Comparison of ENCODE assay signal across 1 cellular context in the genomic region with DNA sequence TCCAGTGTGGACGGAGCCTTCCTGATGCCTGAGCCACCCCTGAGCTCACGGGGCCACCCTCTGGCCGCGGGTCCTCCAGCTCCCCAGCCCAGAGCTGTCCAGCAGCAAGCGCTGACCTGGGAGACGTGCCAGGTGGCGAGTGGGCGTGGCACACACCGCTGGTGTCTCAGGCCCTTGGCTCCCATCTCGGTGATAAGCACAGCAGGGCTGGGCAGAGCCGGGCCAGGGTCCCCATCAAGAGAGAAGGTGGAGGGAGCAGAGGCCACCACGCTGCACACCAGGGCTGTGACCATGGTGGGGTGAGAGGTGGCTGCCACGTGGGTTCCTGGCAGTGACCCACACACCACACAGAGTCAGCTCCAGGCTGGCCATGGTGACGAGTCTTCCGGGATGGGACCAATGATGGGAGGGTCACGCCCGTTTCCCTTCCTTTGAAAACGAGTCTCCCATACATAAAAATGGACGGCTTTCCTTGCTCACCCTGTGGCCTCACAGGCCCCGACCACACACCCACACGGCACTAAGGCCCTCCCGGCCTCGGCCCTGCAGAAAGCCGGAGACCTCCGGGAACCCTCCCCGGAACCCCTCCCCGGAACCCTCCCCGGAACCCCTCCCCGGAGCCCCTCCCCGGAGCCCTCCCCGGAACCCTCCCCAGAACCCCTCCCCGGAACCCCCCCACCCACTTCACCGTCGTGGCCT.
TF ChIP-seq lines count a peak whose summit lies in the region.

No MANE protein-coding gene starts in this region.

TF ChIP-seq in HepG2, 621 proteins besides CTCF, POLR2A, EP300 and RAD21 (continued from another document and continues in another):
- TF ChIP-seq PCBP1 (IDR thresholded peaks at IDR 0.05; ENCODE audit: borderline replicate concordance, low read depth, low read length) (no peak), ZNF577 (CRISPR knock-in tag; IDR thresholded peaks at IDR 0.05; ENCODE audit: borderline replicate concordance, low read depth) (no peak), NFE2 (CRISPR knock-in tag; IDR thresholded peaks at IDR 0.05) (no peak), NFYC (CRISPR knock-in tag; IDR thresholded peaks at IDR 0.05) (no peak), ZNF296 (CRISPR knock-in tag; conservative IDR thresholded peaks at IDR 0.05) (peak; percentile 85; the same call in 1 of the 2 replicates), ZNF136 (CRISPR knock-in tag; IDR thresholded peaks at IDR 0.05; ENCODE audit: low read depth) (0 out of 2 replicates have a peak, but pooled peaks have one; percentile 29), ZSCAN31 (CRISPR knock-in tag; IDR thresholded peaks at IDR 0.05; ENCODE audit: low read depth) (no peak), BHLHE40 (IDR thresholded peaks at IDR 0.05; ENCODE audit: low read length) (no peak), THAP11 (CRISPR knock-in tag; IDR thresholded peaks at IDR 0.05) (no peak), TARDBP (CRISPR knock-in tag; IDR thresholded peaks at IDR 0.05) (peak; percentile 65; the same call in 1 of the 2 replicates), NFKBIZ (CRISPR knock-in tag; IDR thresholded peaks at IDR 0.05) (peak; percentile 58; the same call in 1 of the 2 replicates), ZMYM3 (CRISPR knock-in tag; IDR thresholded peaks at IDR 0.05) (peak; percentile 58; the same call in 1 of the 2 replicates), ZNF33B (CRISPR knock-in tag; IDR thresholded peaks at IDR 0.05) (0 out of 2 replicates have a peak, but pooled peaks have one; percentile 41), KDM4B (CRISPR knock-in tag; IDR thresholded peaks at IDR 0.05) (0 out of 2 replicates have a peak, but pooled peaks have one; percentile 47), ELF1 (CRISPR knock-in tag; IDR thresholded peaks at IDR 0.05) (0 out of 2 replicates have a peak, but pooled peaks have one; percentile 12), SP140L (CRISPR knock-in tag; IDR thresholded peaks at IDR 0.05; ENCODE audit: borderline replicate concordance) (no peak), ZNF274 (CRISPR knock-in tag; IDR thresholded peaks at IDR 0.05) (peak; percentile 60; the same call in 1 of the 2 replicates), MAFG (CRISPR knock-in tag; IDR thresholded peaks at IDR 0.05) (no peak), ZSCAN22 (CRISPR knock-in tag; IDR thresholded peaks at IDR 0.05) (no peak), ZNF775 (CRISPR knock-in tag; IDR thresholded peaks at IDR 0.05; ENCODE audit: borderline replicate concordance) (no peak), HNF4A (CRISPR knock-in tag; IDR thresholded peaks at IDR 0.05) (peak; percentile 26; the same call in 1 of the 2 replicates), ZNF143 (CRISPR knock-in tag; IDR thresholded peaks at IDR 0.05) (0 out of 2 replicates have a peak, but pooled peaks have one; percentile 45), ZNF441 (CRISPR knock-in tag; IDR thresholded peaks at IDR 0.05; ENCODE audit: borderline replicate concordance) (no peak), ZNF761 (CRISPR knock-in tag; conservative IDR thresholded peaks at IDR 0.05) (no peak), POLR2AphosphoS5 (IDR thresholded peaks at IDR 0.05; ENCODE audit: low read depth, low read length) (no peak), ZNF138 (CRISPR knock-in tag; IDR thresholded peaks at IDR 0.05; ENCODE audit: low read depth) (no peak)
- TF ChIP-seq, protein P1, sequence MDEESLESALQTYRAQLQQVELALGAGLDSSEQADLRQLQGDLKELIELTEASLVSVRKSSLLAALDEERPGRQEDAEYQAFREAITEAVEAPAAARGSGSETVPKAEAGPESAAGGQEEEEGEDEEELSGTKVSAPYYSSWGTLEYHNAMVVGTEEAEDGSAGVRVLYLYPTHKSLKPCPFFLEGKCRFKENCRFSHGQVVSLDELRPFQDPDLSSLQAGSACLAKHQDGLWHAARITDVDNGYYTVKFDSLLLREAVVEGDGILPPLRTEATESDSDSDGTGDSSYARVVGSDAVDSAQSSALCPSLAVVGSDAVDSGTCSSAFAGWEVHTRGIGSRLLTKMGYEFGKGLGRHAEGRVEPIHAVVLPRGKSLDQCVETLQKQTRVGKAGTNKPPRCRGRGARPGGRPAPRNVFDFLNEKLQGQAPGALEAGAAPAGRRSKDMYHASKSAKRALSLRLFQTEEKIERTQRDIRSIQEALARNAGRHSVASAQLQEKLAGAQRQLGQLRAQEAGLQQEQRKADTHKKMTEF (CRISPR knock-in tag; IDR thresholded peaks at IDR 0.05), result peak; percentile 35; the same call in 1 of the 2 replicates
- TF ChIP-seq, protein P2, sequence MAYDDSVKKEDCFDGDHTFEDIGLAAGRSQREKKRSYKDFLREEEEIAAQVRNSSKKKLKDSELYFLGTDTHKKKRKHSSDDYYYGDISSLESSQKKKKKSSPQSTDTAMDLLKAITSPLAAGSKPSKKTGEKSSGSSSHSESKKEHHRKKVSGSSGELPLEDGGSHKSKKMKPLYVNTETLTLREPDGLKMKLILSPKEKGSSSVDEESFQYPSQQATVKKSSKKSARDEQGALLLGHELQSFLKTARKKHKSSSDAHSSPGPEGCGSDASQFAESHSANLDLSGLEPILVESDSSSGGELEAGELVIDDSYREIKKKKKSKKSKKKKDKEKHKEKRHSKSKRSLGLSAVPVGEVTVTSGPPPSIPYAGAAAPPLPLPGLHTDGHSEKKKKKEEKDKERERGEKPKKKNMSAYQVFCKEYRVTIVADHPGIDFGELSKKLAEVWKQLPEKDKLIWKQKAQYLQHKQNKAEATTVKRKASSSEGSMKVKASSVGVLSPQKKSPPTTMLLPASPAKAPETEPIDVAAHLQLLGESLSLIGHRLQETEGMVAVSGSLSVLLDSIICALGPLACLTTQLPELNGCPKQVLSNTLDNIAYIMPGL (CRISPR knock-in tag; IDR thresholded peaks at IDR 0.05; ENCODE audit: borderline replicate concordance in 1 of 2, low read depth in 1 of 2), result peak in 1 of 2 experiments; percentile 50; a peak in 1 of 4 replicates
- TF ChIP-seq, protein P3, sequence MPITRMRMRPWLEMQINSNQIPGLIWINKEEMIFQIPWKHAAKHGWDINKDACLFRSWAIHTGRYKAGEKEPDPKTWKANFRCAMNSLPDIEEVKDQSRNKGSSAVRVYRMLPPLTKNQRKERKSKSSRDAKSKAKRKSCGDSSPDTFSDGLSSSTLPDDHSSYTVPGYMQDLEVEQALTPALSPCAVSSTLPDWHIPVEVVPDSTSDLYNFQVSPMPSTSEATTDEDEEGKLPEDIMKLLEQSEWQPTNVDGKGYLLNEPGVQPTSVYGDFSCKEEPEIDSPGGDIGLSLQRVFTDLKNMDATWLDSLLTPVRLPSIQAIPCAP (CRISPR knock-in tag; IDR thresholded peaks at IDR 0.05; ENCODE audit: low read depth), result 0 out of 2 replicates have a peak, but pooled peaks have one; percentile 70
- TF ChIP-seq, protein P4, sequence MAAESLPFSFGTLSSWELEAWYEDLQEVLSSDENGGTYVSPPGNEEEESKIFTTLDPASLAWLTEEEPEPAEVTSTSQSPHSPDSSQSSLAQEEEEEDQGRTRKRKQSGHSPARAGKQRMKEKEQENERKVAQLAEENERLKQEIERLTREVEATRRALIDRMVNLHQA (CRISPR knock-in tag; IDR thresholded peaks at IDR 0.05), result no peak
- TF ChIP-seq, protein P5, sequence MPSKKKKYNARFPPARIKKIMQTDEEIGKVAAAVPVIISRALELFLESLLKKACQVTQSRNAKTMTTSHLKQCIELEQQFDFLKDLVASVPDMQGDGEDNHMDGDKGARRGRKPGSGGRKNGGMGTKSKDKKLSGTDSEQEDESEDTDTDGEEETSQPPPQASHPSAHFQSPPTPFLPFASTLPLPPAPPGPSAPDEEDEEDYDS (CRISPR knock-in tag; IDR thresholded peaks at IDR 0.05), result no peak
- TF ChIP-seq, protein P6, sequence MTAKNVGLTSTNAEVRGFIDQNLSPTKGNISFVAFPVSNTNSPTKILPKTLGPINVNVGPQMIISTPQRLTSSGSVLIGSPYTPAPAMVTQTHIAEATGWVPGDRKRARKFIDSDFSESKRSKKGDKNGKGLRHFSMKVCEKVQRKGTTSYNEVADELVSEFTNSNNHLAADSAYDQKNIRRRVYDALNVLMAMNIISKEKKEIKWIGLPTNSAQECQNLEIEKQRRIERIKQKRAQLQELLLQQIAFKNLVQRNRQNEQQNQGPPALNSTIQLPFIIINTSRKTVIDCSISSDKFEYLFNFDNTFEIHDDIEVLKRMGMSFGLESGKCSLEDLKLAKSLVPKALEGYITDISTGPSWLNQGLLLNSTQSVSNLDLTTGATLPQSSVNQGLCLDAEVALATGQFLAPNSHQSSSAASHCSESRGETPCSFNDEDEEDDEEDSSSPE (CRISPR knock-in tag; IDR thresholded peaks at IDR 0.05), result no peak
- TF ChIP-seq, protein P7, sequence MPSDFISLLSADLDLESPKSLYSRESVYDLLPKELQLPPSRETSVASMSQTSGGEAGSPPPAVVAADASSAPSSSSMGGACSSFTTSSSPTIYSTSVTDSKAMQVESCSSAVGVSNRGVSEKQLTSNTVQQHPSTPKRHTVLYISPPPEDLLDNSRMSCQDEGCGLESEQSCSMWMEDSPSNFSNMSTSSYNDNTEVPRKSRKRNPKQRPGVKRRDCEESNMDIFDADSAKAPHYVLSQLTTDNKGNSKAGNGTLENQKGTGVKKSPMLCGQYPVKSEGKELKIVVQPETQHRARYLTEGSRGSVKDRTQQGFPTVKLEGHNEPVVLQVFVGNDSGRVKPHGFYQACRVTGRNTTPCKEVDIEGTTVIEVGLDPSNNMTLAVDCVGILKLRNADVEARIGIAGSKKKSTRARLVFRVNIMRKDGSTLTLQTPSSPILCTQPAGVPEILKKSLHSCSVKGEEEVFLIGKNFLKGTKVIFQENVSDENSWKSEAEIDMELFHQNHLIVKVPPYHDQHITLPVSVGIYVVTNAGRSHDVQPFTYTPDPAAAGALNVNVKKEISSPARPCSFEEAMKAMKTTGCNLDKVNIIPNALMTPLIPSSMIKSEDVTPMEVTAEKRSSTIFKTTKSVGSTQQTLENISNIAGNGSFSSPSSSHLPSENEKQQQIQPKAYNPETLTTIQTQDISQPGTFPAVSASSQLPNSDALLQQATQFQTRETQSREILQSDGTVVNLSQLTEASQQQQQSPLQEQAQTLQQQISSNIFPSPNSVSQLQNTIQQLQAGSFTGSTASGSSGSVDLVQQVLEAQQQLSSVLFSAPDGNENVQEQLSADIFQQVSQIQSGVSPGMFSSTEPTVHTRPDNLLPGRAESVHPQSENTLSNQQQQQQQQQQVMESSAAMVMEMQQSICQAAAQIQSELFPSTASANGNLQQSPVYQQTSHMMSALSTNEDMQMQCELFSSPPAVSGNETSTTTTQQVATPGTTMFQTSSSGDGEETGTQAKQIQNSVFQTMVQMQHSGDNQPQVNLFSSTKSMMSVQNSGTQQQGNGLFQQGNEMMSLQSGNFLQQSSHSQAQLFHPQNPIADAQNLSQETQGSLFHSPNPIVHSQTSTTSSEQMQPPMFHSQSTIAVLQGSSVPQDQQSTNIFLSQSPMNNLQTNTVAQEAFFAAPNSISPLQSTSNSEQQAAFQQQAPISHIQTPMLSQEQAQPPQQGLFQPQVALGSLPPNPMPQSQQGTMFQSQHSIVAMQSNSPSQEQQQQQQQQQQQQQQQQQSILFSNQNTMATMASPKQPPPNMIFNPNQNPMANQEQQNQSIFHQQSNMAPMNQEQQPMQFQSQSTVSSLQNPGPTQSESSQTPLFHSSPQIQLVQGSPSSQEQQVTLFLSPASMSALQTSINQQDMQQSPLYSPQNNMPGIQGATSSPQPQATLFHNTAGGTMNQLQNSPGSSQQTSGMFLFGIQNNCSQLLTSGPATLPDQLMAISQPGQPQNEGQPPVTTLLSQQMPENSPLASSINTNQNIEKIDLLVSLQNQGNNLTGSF (CRISPR knock-in tag; IDR thresholded peaks at IDR 0.05), result no peak
- TF ChIP-seq, protein P8, sequence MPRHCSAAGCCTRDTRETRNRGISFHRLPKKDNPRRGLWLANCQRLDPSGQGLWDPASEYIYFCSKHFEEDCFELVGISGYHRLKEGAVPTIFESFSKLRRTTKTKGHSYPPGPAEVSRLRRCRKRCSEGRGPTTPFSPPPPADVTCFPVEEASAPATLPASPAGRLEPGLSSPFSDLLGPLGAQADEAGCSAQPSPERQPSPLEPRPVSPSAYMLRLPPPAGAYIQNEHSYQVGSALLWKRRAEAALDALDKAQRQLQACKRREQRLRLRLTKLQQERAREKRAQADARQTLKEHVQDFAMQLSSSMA (CRISPR knock-in tag; IDR thresholded peaks at IDR 0.05), result peak; percentile 30; the same call in 1 of the 2 replicates
- TF ChIP-seq, protein P9, sequence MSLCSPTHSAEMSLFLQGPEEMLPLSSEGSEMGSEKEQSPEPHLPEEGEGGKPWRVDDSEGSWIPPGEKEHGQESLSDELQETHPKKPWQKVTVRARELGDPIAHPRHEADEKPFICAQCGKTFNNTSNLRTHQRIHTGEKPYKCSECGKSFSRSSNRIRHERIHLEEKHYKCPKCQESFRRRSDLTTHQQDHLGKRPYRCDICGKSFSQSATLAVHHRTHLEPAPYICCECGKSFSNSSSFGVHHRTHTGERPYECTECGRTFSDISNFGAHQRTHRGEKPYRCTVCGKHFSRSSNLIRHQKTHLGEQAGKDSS (CRISPR knock-in tag; IDR thresholded peaks at IDR 0.05; ENCODE audit: borderline replicate concordance, low read depth), result no peak
- TF ChIP-seq, protein P10, sequence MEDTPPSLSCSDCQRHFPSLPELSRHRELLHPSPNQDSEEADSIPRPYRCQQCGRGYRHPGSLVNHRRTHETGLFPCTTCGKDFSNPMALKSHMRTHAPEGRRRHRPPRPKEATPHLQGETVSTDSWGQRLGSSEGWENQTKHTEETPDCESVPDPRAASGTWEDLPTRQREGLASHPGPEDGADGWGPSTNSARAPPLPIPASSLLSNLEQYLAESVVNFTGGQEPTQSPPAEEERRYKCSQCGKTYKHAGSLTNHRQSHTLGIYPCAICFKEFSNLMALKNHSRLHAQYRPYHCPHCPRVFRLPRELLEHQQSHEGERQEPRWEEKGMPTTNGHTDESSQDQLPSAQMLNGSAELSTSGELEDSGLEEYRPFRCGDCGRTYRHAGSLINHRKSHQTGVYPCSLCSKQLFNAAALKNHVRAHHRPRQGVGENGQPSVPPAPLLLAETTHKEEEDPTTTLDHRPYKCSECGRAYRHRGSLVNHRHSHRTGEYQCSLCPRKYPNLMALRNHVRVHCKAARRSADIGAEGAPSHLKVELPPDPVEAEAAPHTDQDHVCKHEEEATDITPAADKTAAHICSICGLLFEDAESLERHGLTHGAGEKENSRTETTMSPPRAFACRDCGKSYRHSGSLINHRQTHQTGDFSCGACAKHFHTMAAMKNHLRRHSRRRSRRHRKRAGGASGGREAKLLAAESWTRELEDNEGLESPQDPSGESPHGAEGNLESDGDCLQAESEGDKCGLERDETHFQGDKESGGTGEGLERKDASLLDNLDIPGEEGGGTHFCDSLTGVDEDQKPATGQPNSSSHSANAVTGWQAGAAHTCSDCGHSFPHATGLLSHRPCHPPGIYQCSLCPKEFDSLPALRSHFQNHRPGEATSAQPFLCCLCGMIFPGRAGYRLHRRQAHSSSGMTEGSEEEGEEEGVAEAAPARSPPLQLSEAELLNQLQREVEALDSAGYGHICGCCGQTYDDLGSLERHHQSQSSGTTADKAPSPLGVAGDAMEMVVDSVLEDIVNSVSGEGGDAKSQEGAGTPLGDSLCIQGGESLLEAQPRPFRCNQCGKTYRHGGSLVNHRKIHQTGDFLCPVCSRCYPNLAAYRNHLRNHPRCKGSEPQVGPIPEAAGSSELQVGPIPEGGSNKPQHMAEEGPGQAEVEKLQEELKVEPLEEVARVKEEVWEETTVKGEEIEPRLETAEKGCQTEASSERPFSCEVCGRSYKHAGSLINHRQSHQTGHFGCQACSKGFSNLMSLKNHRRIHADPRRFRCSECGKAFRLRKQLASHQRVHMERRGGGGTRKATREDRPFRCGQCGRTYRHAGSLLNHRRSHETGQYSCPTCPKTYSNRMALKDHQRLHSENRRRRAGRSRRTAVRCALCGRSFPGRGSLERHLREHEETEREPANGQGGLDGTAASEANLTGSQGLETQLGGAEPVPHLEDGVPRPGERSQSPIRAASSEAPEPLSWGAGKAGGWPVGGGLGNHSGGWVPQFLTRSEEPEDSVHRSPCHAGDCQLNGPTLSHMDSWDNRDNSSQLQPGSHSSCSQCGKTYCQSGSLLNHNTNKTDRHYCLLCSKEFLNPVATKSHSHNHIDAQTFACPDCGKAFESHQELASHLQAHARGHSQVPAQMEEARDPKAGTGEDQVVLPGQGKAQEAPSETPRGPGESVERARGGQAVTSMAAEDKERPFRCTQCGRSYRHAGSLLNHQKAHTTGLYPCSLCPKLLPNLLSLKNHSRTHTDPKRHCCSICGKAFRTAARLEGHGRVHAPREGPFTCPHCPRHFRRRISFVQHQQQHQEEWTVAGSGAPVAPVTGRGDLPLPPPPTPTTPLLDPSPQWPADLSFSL (CRISPR knock-in tag; IDR thresholded peaks at IDR 0.05), result no peak
